In genomic region chr18:29147944-29148343, GRCh38 we compare ENCODE assay signal across 12 cellular contexts.
A peak's percentile ranks its signal among the peaks of the same experiment; 100 is the strongest.
DNase-seq lines count a peak whose midpoint lies in the region; ATAC-seq and TF ChIP-seq lines count a peak whose summit lies in the region.
"Had no signal": no experiment of that assay in that cellular context is flagged by ENCODE, and none has a peak within 500 bp of the region (broad histone marks: within the 10 kb centered on the region; RNA-seq: fewer than 3 reads in every experiment).

No MANE protein-coding gene starts in this region.

- TF ChIP-seq CTCF in left lung (IDR thresholded peaks at IDR 0.05): no peak
- no peak for TF ChIP-seq CTCF in GM13976 (IDR thresholded peaks at IDR 0.05; ENCODE audit: borderline replicate concordance, control extremely low read depth, extremely low read depth, insufficient read depth, missing control alignments)

- intact Hi-C loops in left lung (cut with DNase I): no loop called here

- no peaks in the 10 kb centered on the region for H3K36me3 ChIP-seq in left lung

- in situ Hi-C loops in Caki2 (cut with HindIII; ENCODE audit: low pct_unique_long_range_greater_than_20kb, low sequenced_read_pairs): no loop called here
- in situ Hi-C loops in GM13976 (cut with MboI; ENCODE audit: low sequenced_read_pairs, unreplicated experiment): no loop called here

- no peak overlapping the region for H3K27ac ChIP-seq in left lung

- H3K4me1 ChIP-seq in left lung: no peaks in the 10 kb centered on the region

- no peaks in the 10 kb centered on the region for H3K9me3 ChIP-seq in left lung

- ATAC-seq in left lung (peak; percentile 54), HG02759 (IDR thresholded peaks at IDR 0.05; ENCODE audit: unreplicated experiment) (no peak), HG02678 (IDR thresholded peaks at IDR 0.05; ENCODE audit: unreplicated experiment) (no peak)
- ATAC-seq: activated naive CD8-positive, alpha-beta T cell treated with anti-CD3 and anti-CD28 coated beads, Interleukin-2, amount 50 U/mL, for 24 hours had no signal

- no peaks in the 10 kb centered on the region for H3K27me3 ChIP-seq in left lung

- DNase-seq in Caki2 (ENCODE audit: low read depth) (peak; percentile 52), LHCN-M2 (ENCODE audit: low read depth) (peak; percentile 85), astrocyte of the hippocampus (ENCODE audit: low read depth, low spot score) (peak; percentile 37), left lung (no peak), GM13976 (ENCODE audit: low spot score) (no peak), mucosa of gallbladder (ENCODE audit: low spot score) (no peak)
- DNase-seq: activated CD4-positive, alpha-beta T cell treated with anti-CD3 and anti-CD28 coated beads for 4 hours; activated naive CD8-positive, alpha-beta T cell treated with anti-CD3 and anti-CD28 coated beads, Interleukin-2, amount 50 U/mL, for 24 hours; hypothalamus; NCI-H526 treated with DMSO at 0.1 percent for 48 hours had no signal

- no peak overlapping the region for H3K4me3 ChIP-seq in left lung

Comparison
In these comparisons a context has a peak if more than half of its experiments do, and no peak if none do; other contexts are left out.
1. DNase-seq: peak in Caki2 (single experiment), LHCN-M2 (single experiment) and astrocyte of the hippocampus (single experiment); none in left lung (0 of 2), GM13976 (single experiment) and mucosa of gallbladder (single experiment).